In the genomic region with DNA sequence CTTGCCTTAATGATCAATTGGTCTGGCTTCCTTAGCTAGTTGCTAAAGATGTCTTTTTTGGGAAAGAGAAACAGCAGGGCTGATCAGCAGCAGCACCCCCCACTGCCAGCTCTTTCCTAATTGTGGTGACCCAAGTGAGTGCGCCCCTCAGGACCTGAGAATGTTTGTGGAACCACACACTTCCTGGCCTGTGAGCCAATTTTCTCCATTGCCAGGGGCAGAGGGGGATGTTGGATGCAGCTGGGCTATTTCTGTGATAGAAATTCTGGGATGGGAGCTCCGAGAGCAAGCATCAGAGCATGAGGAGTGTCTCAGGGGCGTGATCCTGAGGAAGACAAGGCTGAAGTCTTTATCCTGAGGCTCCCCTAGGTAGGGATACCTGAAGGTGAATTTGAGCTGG, we compare ENCODE assay signal across 15 cellular contexts.
DNase-seq lines count a peak whose midpoint lies in the region; ATAC-seq and TF ChIP-seq lines count a peak whose summit lies in the region.
"Had no signal": no experiment of that assay in that cellular context is flagged by ENCODE, and none has a peak within 500 bp of the region (broad histone marks: within the 10 kb centered on the region; RNA-seq: fewer than 3 reads in every experiment).

No MANE protein-coding gene starts in this region.

- peaks cover 4% of the 10 kb centered on the region for H3K9me3 Mint-ChIP-seq in nephron progenitor cell
- no peaks in the 10 kb centered on the region for H3K9me3 Mint-ChIP-seq in activated T-cell treated with anti-CD3 and anti-CD28 coated beads, Interleukin-2, amount 50 U/mL, for 72 hours
- H3K9me3 Mint-ChIP-seq in activated CD4-positive, alpha-beta memory T cell treated with anti-CD3 and anti-CD28 coated beads for 36 hours: no peaks in the 10 kb centered on the region
- H3K9me3 Mint-ChIP-seq: CD4-positive, alpha-beta T cell had no signal

- no peaks in the 10 kb centered on the region for H3K27me3 ChIP-seq in mammary epithelial cell (ENCODE audit: insufficient read depth, low read length)
- no peaks in the 10 kb centered on the region for H3K27me3 ChIP-seq in H7 (ENCODE audit: control insufficient read depth, insufficient read depth, low read length)
- no peaks in the 10 kb centered on the region for H3K27me3 ChIP-seq in left lung

- POLR2A ChIA-PET in activated CD4-positive, alpha-beta memory T cell treated with anti-CD3 and anti-CD28 coated beads for 36 hours (lab: Charles Lee): no interaction called here

- H3K27me3 Mint-ChIP-seq in nephron progenitor cell (ENCODE audit: low read depth, poor library complexity): no peaks in the 10 kb centered on the region
- peaks cover 22% of the 10 kb centered on the region for H3K27me3 Mint-ChIP-seq in activated T-cell treated with anti-CD3 and anti-CD28 coated beads, Interleukin-2, amount 50 U/mL, for 72 hours (ENCODE audit: low read depth)
- peaks cover 9% of the 10 kb centered on the region for H3K27me3 Mint-ChIP-seq in activated CD4-positive, alpha-beta memory T cell treated with anti-CD3 and anti-CD28 coated beads for 36 hours
- H3K27me3 Mint-ChIP-seq: CD4-positive, alpha-beta T cell had no signal

- no peak overlapping the region for H3K4me3 ChIP-seq in mammary epithelial cell (replicated peaks in 1 of 3; ENCODE audit: insufficient read depth in 1 of 3, low read depth in 2 of 3, low read length in 3 of 3)
- H3K4me3 ChIP-seq in fibroblast of mammary gland (ENCODE audit: control insufficient read depth, low read depth, low read length): no peak overlapping the region
- no peak overlapping the region for H3K4me3 ChIP-seq in H7 (ENCODE audit: insufficient read depth, low read depth, low read length)
- H3K4me3 ChIP-seq in left lung: no peak overlapping the region
- H3K4me3 ChIP-seq: GM12878, GM23248 had no signal

- H3K79me2 ChIP-seq in mammary epithelial cell (ENCODE audit: insufficient read depth, low read length): no peaks in the 10 kb centered on the region

- peaks cover 6% of the 10 kb centered on the region for H3K4me1 ChIP-seq in mammary epithelial cell (ENCODE audit: insufficient read depth, low read length)
- no peaks in the 10 kb centered on the region for H3K4me1 ChIP-seq in left lung

- no peak overlapping the region for H3K9ac ChIP-seq in mammary epithelial cell (ENCODE audit: insufficient read depth, low read length)
- H3K9ac ChIP-seq: GM23248 had no signal

- no peak overlapping the region for H3K4me2 ChIP-seq in mammary epithelial cell (ENCODE audit: insufficient read depth, low read depth, low read length)

- BruUV-seq in mammary epithelial cell (replicated peaks; lab: Mats Ljungman, UMichigan): no TSS peak

- no peaks in the 10 kb centered on the region for H4K20me1 ChIP-seq in mammary epithelial cell (ENCODE audit: insufficient read depth, low read length)

- no peaks in the 10 kb centered on the region for H3K36me3 ChIP-seq in mammary epithelial cell (ENCODE audit: insufficient read depth, low read length)
- H3K36me3 ChIP-seq in H7 (replicated peaks; ENCODE audit: control insufficient read depth, insufficient read depth, low read length): no peaks in the 10 kb centered on the region
- no peaks in the 10 kb centered on the region for H3K36me3 ChIP-seq in left lung

- WGBS in mammary epithelial cell (ENCODE audit: low coverage, missing lambda C conversion rate): 48% methylated on average over 3 of the region's 3 CpGs

- no peak for ATAC-seq in activated T-cell treated with anti-CD3 and anti-CD28 coated beads, Interleukin-2, amount 50 U/mL, for 72 hours (replicated peaks in 1 of 2)
- no peak for ATAC-seq in left lung
- ATAC-seq: GM12878 had no signal

- peak overlapping the region; percentile 2 for H2AFZ ChIP-seq in mammary epithelial cell (ENCODE audit: low read depth, low read length)
- H2AFZ ChIP-seq: GM23248 had no signal

- no peak overlapping the region for H3K4me3 Mint-ChIP-seq in nephron progenitor cell
- H3K4me3 Mint-ChIP-seq in activated T-cell treated with anti-CD3 and anti-CD28 coated beads, Interleukin-2, amount 50 U/mL, for 72 hours: no peak overlapping the region
- no peak overlapping the region for H3K4me3 Mint-ChIP-seq in activated CD4-positive, alpha-beta memory T cell treated with anti-CD3 and anti-CD28 coated beads for 36 hours
- H3K4me3 Mint-ChIP-seq: B cell; CD4-positive, alpha-beta T cell had no signal

- peak overlapping the region; percentile 61 for H3K27ac Mint-ChIP-seq in nephron progenitor cell
- no peak overlapping the region for H3K27ac Mint-ChIP-seq in activated T-cell treated with anti-CD3 and anti-CD28 coated beads, Interleukin-2, amount 50 U/mL, for 72 hours
- no peak overlapping the region for H3K27ac Mint-ChIP-seq in activated CD4-positive, alpha-beta memory T cell treated with anti-CD3 and anti-CD28 coated beads for 36 hours
- H3K27ac Mint-ChIP-seq: B cell; CD4-positive, alpha-beta T cell had no signal

- CTCF ChIA-PET in mammary epithelial cell (lab: Charles Lee; ENCODE audit: low non-redundant PET): interaction anchor here (0.5 kb wide), 1 partner anchor 67 kb away, joined by 5 read pairs; no protein-coding TSS in a partner anchor
- CTCF ChIA-PET in activated CD4-positive, alpha-beta memory T cell treated with anti-CD3 and anti-CD28 coated beads for 36 hours (lab: Charles Lee): interaction anchor here (0.8 kb wide), 1 partner anchor 71 kb away, joined by 3 read pairs; no protein-coding TSS in a partner anchor

- in situ Hi-C loops in mammary epithelial cell (cut with MboI; ENCODE audit: low sequenced_read_pairs in 2 of 2): no loop called here

- dilution Hi-C loops in mammary epithelial cell (cut with HindIII; ENCODE audit: low sequenced_read_pairs): no loop called here

- H3K9me3 ChIP-seq in mammary epithelial cell (replicated peaks; ENCODE audit: insufficient read depth, low read length): no peaks in the 10 kb centered on the region
- H3K9me3 ChIP-seq in left lung: no peaks in the 10 kb centered on the region

- H3K27ac ChIP-seq in mammary epithelial cell (ENCODE audit: insufficient read depth, low read depth, low read length) (no peak overlapping the region), left lung (no peak overlapping the region)
- H3K27ac ChIP-seq: GM23248 had no signal

- DNase-seq in EH (ENCODE audit: low read depth): peak; percentile 40
- no peak for DNase-seq in mammary epithelial cell
- peak; percentile 16 for DNase-seq in fibroblast of mammary gland (ENCODE audit: low read depth)
- DNase-seq in nephron progenitor cell: no peak
- DNase-seq in activated T-cell treated with anti-CD3 and anti-CD28 coated beads, Interleukin-2, amount 50 U/mL, for 72 hours: no peak
- no peak for DNase-seq in activated CD4-positive, alpha-beta memory T cell treated with anti-CD3 and anti-CD28 coated beads for 36 hours
- no peak for DNase-seq in H7
- DNase-seq in left lung: no peak
- DNase-seq: ACHN; Calu3; CD4-positive, alpha-beta T cell; DMS 273 treated with DMSO at 0.1 percent for 48 hours; GM23248 had no signal

- intact Hi-C loops in mammary epithelial cell (cut with micrococcal nuclease) (no loop called here), left lung (cut with DNase I) (no loop called here)
- intact Hi-C loops in activated CD4-positive, alpha-beta memory T cell treated with anti-CD3 and anti-CD28 coated beads for 36 hours (cut with micrococcal nuclease): no loop called here

- peaks cover 26% of the 10 kb centered on the region for H3K4me1 Mint-ChIP-seq in nephron progenitor cell
- H3K4me1 Mint-ChIP-seq in activated T-cell treated with anti-CD3 and anti-CD28 coated beads, Interleukin-2, amount 50 U/mL, for 72 hours (ENCODE audit: low read depth): no peaks in the 10 kb centered on the region
- H3K4me1 Mint-ChIP-seq in activated CD4-positive, alpha-beta memory T cell treated with anti-CD3 and anti-CD28 coated beads for 36 hours (ENCODE audit: low read depth): no peaks in the 10 kb centered on the region
- H3K4me1 Mint-ChIP-seq: B cell had no signal

- H3K36me3 Mint-ChIP-seq in nephron progenitor cell (ENCODE audit: low read depth): no peaks in the 10 kb centered on the region
- H3K36me3 Mint-ChIP-seq in activated T-cell treated with anti-CD3 and anti-CD28 coated beads, Interleukin-2, amount 50 U/mL, for 72 hours (ENCODE audit: insufficient read depth in 2 of 2): no peaks in the 10 kb centered on the region
- H3K36me3 Mint-ChIP-seq in activated CD4-positive, alpha-beta memory T cell treated with anti-CD3 and anti-CD28 coated beads for 36 hours: no peaks in the 10 kb centered on the region

- TF ChIP-seq CTCF in mammary epithelial cell (conservative IDR thresholded peaks at IDR 0.05 in 1 of 2, IDR thresholded peaks at IDR 0.05 in 1 of 2; ENCODE audit: extremely low read depth in 1 of 2, insufficient read depth in 1 of 2, low read depth in 1 of 2, low read length in 2 of 2) (no peak), fibroblast of mammary gland (conservative IDR thresholded peaks at IDR 0.05; ENCODE audit: control insufficient read depth, insufficient read depth, low read depth, low read length) (no peak), nephron progenitor cell (IDR thresholded peaks at IDR 0.05) (no peak), left lung (IDR thresholded peaks at IDR 0.05) (no peak)

Comparison
In these comparisons a context has a peak if more than half of its experiments do, and no peak if none do; other contexts are left out.
1. DNase-seq: peak in EH (single experiment) and fibroblast of mammary gland (single experiment); none in mammary epithelial cell (single experiment), nephron progenitor cell (single experiment), activated T-cell treated with anti-CD3 and anti-CD28 coated beads, Interleukin-2, amount 50 U/mL, for 72 hours (0 of 2), activated CD4-positive, alpha-beta memory T cell treated with anti-CD3 and anti-CD28 coated beads for 36 hours (single experiment), H7 (single experiment) and left lung (0 of 2).